Comparison of ENCODE assay signal across 27 cellular contexts in the genomic region with DNA sequence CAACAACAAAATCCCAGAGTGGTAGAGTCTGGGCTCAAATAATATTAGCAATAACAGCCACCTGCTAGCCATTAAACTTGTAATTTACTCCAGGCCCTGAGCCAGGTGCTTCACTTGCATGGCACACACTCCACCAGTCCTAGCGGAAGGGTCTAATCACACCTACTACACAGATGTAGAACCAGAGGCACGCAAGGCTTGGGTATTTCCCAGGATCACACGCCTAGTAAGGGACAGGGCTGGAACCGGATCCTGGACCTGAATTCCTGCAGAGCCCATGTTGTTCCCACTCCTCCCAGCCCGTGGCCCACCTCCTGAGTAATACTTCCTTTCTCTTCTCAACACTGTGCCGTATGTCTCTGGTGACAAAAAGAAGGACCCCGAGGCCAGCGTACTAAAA. TPM values are rescaled to one million over a fixed set of nuclear protein-coding genes. Genes with fewer than 3 reads are reported as not detected.
"Had no signal": no experiment of that assay in that cellular context is flagged by ENCODE, and none has a peak within 500 bp of the region (broad histone marks: within the 10 kb centered on the region; RNA-seq: fewer than 3 reads in every experiment).

No MANE protein-coding gene starts in this region.

- H3K4me3 ChIP-seq: heart left ventricle, spleen, tibial artery, upper lobe of left lung, vagina had no signal

- ATAC-seq: esophagus mucosa; heart left ventricle; natural killer cell; sciatic nerve; stimulated activated memory B cell treated with anti-CD40 and anti-IgM and Interleukin-4, amounts not matched to agents 10 μg/mL and 1 μg/mL and 100 μg/mL, for 72 hours had no signal

- H3K9me3 ChIP-seq: heart left ventricle, spleen, tibial artery, upper lobe of left lung, vagina had no signal

- H3K4me1 ChIP-seq: heart left ventricle, spleen, tibial artery, upper lobe of left lung, vagina had no signal

- H3K36me3 Mint-ChIP-seq: natural killer cell; stimulated activated memory B cell treated with anti-CD40 and anti-IgM and Interleukin-4, amounts not matched to agents 10 μg/mL and 1 μg/mL and 100 μg/mL, for 72 hours had no signal

- H3K36me3 ChIP-seq: heart left ventricle, spleen, tibial artery, upper lobe of left lung, vagina had no signal

- H3K27ac ChIP-seq: heart left ventricle, spleen, tibial artery, upper lobe of left lung, vagina had no signal

- DNase-seq: effector memory CD4-positive, alpha-beta T cell; heart left ventricle; hippocampal formation; natural killer cell; spleen; stimulated activated CD4-positive, alpha-beta T cell treated with anti-CD3 and anti-CD28 coated beads, Interleukin-15, amount 100 ng/mL, for 24 hours; stimulated activated CD4-positive, alpha-beta T cell treated with anti-CD3 and anti-CD28 coated beads, Interleukin-1b, Interleukin-23, amount 100 ng/mL, for 48 hours; stimulated activated CD4-positive, alpha-beta T cell treated with anti-CD3 and anti-CD28 coated beads, Interleukin-4, amount 100 ng/mL, for 24 hours; tibial artery; upper lobe of left lung had no signal

- H3K4me1 Mint-ChIP-seq: natural killer cell; neural crest cell; stimulated activated memory B cell treated with anti-CD40 and anti-IgM and Interleukin-4, amounts not matched to agents 10 μg/mL and 1 μg/mL and 100 μg/mL, for 72 hours had no signal

- H3K27ac Mint-ChIP-seq: natural killer cell; stimulated activated memory B cell treated with anti-CD40 and anti-IgM and Interleukin-4, amounts not matched to agents 10 μg/mL and 1 μg/mL and 100 μg/mL, for 72 hours; stimulated activated naive CD8-positive, alpha-beta T cell treated with anti-CD3 and anti-CD28 coated beads, Interleukin-15, Interleukin-2, amounts not matched to agents 100 ng/mL and 50 ng/mL, for 24 hours had no signal

- H3K4me3 Mint-ChIP-seq: natural killer cell; neural crest cell; stimulated activated memory B cell treated with anti-CD40 and anti-IgM and Interleukin-4, amounts not matched to agents 10 μg/mL and 1 μg/mL and 100 μg/mL, for 72 hours; stimulated activated naive CD8-positive, alpha-beta T cell treated with anti-CD3 and anti-CD28 coated beads, Interleukin-15, Interleukin-2, amounts not matched to agents 100 ng/mL and 50 ng/mL, for 24 hours had no signal

- H3K27me3 ChIP-seq: tibial artery, upper lobe of left lung, vagina had no signal

- H3K9me3 Mint-ChIP-seq: natural killer cell; stimulated activated memory B cell treated with anti-CD40 and anti-IgM and Interleukin-4, amounts not matched to agents 10 μg/mL and 1 μg/mL and 100 μg/mL, for 72 hours; stimulated activated naive CD8-positive, alpha-beta T cell treated with anti-CD3 and anti-CD28 coated beads, Interleukin-15, Interleukin-2, amounts not matched to agents 100 ng/mL and 50 ng/mL, for 24 hours had no signal

RNA-seq across cellular contexts. Expression of a gene that starts 5.7 kb away (rescaled TPM):
- total RNA-seq: esophagus mucosa, fibroblast of lung, frontal cortex, glomerular endothelial cell, heart left ventricle, kidney epithelial cell, lower leg skin, mucosa of gallbladder, myocyte, natural killer cell, neural crest cell, osteocyte, pulmonary artery endothelial cell, sciatic nerve, skeletal muscle tissue, spleen, temporal lobe, vagina had no signal
